20 cellular contexts compared by ENCODE assay signal in genomic region chr15:40739042-40739441, GRCh38.
"Had no signal": no experiment of that assay in that cellular context is flagged by ENCODE, and none has a peak within 500 bp of the region (broad histone marks: within the 10 kb centered on the region; RNA-seq: fewer than 3 reads in every experiment).

No MANE protein-coding gene starts in this region.

- H3K4me1 ChIP-seq: body of pancreas, testis, upper lobe of right lung had no signal

- ATAC-seq: activated CD8-positive, alpha-beta memory T cell treated with anti-CD3 and anti-CD28 coated beads, Interleukin-2, amount 10 ng/mL, durations not matched to agents 7 days and 5 days; body of pancreas; esophagus mucosa; left lobe of liver; natural killer cell; upper lobe of right lung had no signal

- H3K4me3 Mint-ChIP-seq: activated CD8-positive, alpha-beta memory T cell treated with anti-CD3 and anti-CD28 coated beads, Interleukin-2, amount 10 ng/mL, durations not matched to agents 7 days and 5 days; activated T-helper 1 cell treated with anti-CD3 and anti-CD28 coated beads, Interleukin-12 subunit alpha, Interleukin-12 subunit beta, Interleukin-2, Interleukin-4 antibody, amounts not matched to agents 30 ng/mL and 10 ng/mL and 1 ng/mL, durations not matched to agents 14 hours and 24 hours and 36 hours; dendritic cell treated with granulocyte-macrophage colony-stimulating factor and Interleukin-4, amounts not matched to agents 40 ng/mL and 50 ng/mL, for 4 days; natural killer cell; stimulated activated naive CD8-positive, alpha-beta T cell treated with anti-CD3 and anti-CD28 coated beads, Interleukin-15, Interleukin-2, amounts not matched to agents 100 ng/mL and 50 ng/mL, for 24 hours had no signal

- H3K4me3 ChIP-seq: body of pancreas, testis, upper lobe of right lung had no signal

- H3K36me3 Mint-ChIP-seq: natural killer cell had no signal

- H3K9me3 Mint-ChIP-seq: activated T-helper 1 cell treated with anti-CD3 and anti-CD28 coated beads, Interleukin-12 subunit alpha, Interleukin-12 subunit beta, Interleukin-2, Interleukin-4 antibody, amounts not matched to agents 30 ng/mL and 10 ng/mL and 1 ng/mL, durations not matched to agents 14 hours and 24 hours and 36 hours; dendritic cell treated with granulocyte-macrophage colony-stimulating factor and Interleukin-4, amounts not matched to agents 40 ng/mL and 50 ng/mL, for 4 days; natural killer cell; stimulated activated naive CD8-positive, alpha-beta T cell treated with anti-CD3 and anti-CD28 coated beads, Interleukin-15, Interleukin-2, amounts not matched to agents 100 ng/mL and 50 ng/mL, for 24 hours had no signal

- H3K27me3 ChIP-seq: body of pancreas, testis, upper lobe of right lung had no signal

- H3K9me3 ChIP-seq: body of pancreas, testis, upper lobe of right lung had no signal

- H3K27ac ChIP-seq: body of pancreas, testis, upper lobe of right lung had no signal

- H3K27ac Mint-ChIP-seq: activated T-helper 1 cell treated with anti-CD3 and anti-CD28 coated beads, Interleukin-12 subunit alpha, Interleukin-12 subunit beta, Interleukin-2, Interleukin-4 antibody, amounts not matched to agents 30 ng/mL and 10 ng/mL and 1 ng/mL, durations not matched to agents 14 hours and 24 hours and 36 hours; dendritic cell treated with granulocyte-macrophage colony-stimulating factor and Interleukin-4, amounts not matched to agents 40 ng/mL and 50 ng/mL, for 4 days; natural killer cell; stimulated activated naive CD8-positive, alpha-beta T cell treated with anti-CD3 and anti-CD28 coated beads, Interleukin-15, Interleukin-2, amounts not matched to agents 100 ng/mL and 50 ng/mL, for 24 hours had no signal

- DNase-seq: activated CD4-positive, alpha-beta T cell treated with anti-CD3 and anti-CD28 coated beads, Interleukin-2, amount 50 U/mL, for 1 hour; activated CD4-positive, CD25-positive, alpha-beta regulatory T cell; activated CD8-positive, alpha-beta memory T cell treated with anti-CD3 and anti-CD28 coated beads, Interleukin-2, amount 10 ng/mL, durations not matched to agents 7 days and 5 days; activated naive CD4-positive, alpha-beta T cell treated with Interleukin-2 at 50 U/mL for 16 hours; body of pancreas; central memory CD4-positive, alpha-beta T cell; hypothalamus; islet precursor cell; mammary epithelial cell; natural killer cell; nucleus accumbens; stimulated activated CD4-positive, alpha-beta T cell treated with anti-CD3 and anti-CD28 coated beads, Interleukin-2, amount 100 ng/mL, for 48 hours; T-helper 2 cell; testis; upper lobe of right lung had no signal

- H3K27me3 Mint-ChIP-seq: activated CD8-positive, alpha-beta memory T cell treated with anti-CD3 and anti-CD28 coated beads, Interleukin-2, amount 10 ng/mL, durations not matched to agents 7 days and 5 days; dendritic cell treated with granulocyte-macrophage colony-stimulating factor and Interleukin-4, amounts not matched to agents 40 ng/mL and 50 ng/mL, for 4 days; stimulated activated naive CD8-positive, alpha-beta T cell treated with anti-CD3 and anti-CD28 coated beads, Interleukin-15, Interleukin-2, amounts not matched to agents 100 ng/mL and 50 ng/mL, for 24 hours had no signal
